17 cellular contexts compared by ENCODE assay signal in genomic region chr3:126167550-126167949, GRCh38. TPM values are rescaled to one million over a fixed set of nuclear protein-coding genes. Genes with fewer than 3 reads are reported as not detected.
DNase-seq lines count a peak whose midpoint lies in the region; ATAC-seq and TF ChIP-seq lines count a peak whose summit lies in the region.
"Had no signal": no experiment of that assay in that cellular context is flagged by ENCODE, and none has a peak within 500 bp of the region (broad histone marks: within the 10 kb centered on the region; RNA-seq: fewer than 3 reads in every experiment).

No MANE protein-coding gene starts in this region.

- in situ Hi-C loops in transverse colon (cut with MboI; ENCODE audit: low pct_ligation_motif_present in 1 of 4, low pct_unique_long_range_greater_than_20kb in 1 of 4, low sequenced_read_pairs in 3 of 4), result no loop called here

- no peak for TF ChIP-seq CTCF in right lobe of liver (IDR thresholded peaks at IDR 0.05)
- no peak for TF ChIP-seq CTCF in transverse colon (IDR thresholded peaks at IDR 0.05)

- peaks cover 28% of the 10 kb centered on the region for H3K27me3 Mint-ChIP-seq in activated CD4-positive, alpha-beta T cell treated with anti-CD3 and anti-CD28 coated beads, Interleukin-2, amount 10 ng/mL, durations not matched to agents 24 days and 14 days
- H3K27me3 Mint-ChIP-seq in activated CD4-positive, alpha-beta T cell treated with anti-CD3 and anti-CD28 coated beads for 36 hours, result peaks cover 36% of the 10 kb centered on the region

- H3K36me3 Mint-ChIP-seq in activated CD4-positive, alpha-beta T cell treated with anti-CD3 and anti-CD28 coated beads, Interleukin-2, amount 10 ng/mL, durations not matched to agents 24 days and 14 days (ENCODE audit: low read depth), result no peaks in the 10 kb centered on the region
- H3K36me3 Mint-ChIP-seq in activated CD4-positive, alpha-beta T cell treated with anti-CD3 and anti-CD28 coated beads for 36 hours (ENCODE audit: low read depth), result no peaks in the 10 kb centered on the region
- H3K36me3 Mint-ChIP-seq: CD14-positive monocyte; CD4-positive, alpha-beta memory T cell had no signal

- POLR2A ChIA-PET in activated CD4-positive, alpha-beta T cell treated with anti-CD3 and anti-CD28 coated beads for 36 hours (lab: Charles Lee), result no interaction called here

- no peak for TF ChIP-seq POLR2A in right lobe of liver (IDR thresholded peaks at IDR 0.05)
- peak; percentile 31 for TF ChIP-seq POLR2A in transverse colon (IDR thresholded peaks at IDR 0.05)

- CTCF ChIA-PET in activated CD4-positive, alpha-beta T cell treated with anti-CD3 and anti-CD28 coated beads for 36 hours (lab: Charles Lee), result no interaction called here

- WGBS in right lobe of liver (ENCODE audit: insufficient coverage, low coverage, low lambda C conversion rate, missing lambda C conversion rate), result 39% methylated on average over 4 of the region's 4 CpGs
- 35 to 47% methylated on average over 4 of the region's 4 CpGs for WGBS in transverse colon (ENCODE audit: low coverage in 1 of 2), 2 donors

- ATAC-seq in activated CD4-positive, alpha-beta T cell treated with anti-CD3 and anti-CD28 coated beads for 36 hours, result no peak
- ATAC-seq in left colon (peak; percentile 97), right lobe of liver (peak; percentile 50 to 73 (median 68))
- ATAC-seq: A549 had no signal

- no peak for TF ChIP-seq EP300 in transverse colon (IDR thresholded peaks at IDR 0.05; ENCODE audit: low read depth)

- no peak overlapping the region for H3K4me3 Mint-ChIP-seq in activated CD4-positive, alpha-beta T cell treated with anti-CD3 and anti-CD28 coated beads, Interleukin-2, amount 10 ng/mL, durations not matched to agents 24 days and 14 days
- H3K4me3 Mint-ChIP-seq in activated CD4-positive, alpha-beta T cell treated with anti-CD3 and anti-CD28 coated beads for 36 hours, result no peak overlapping the region
- H3K4me3 Mint-ChIP-seq: CD14-positive monocyte; CD4-positive, alpha-beta memory T cell; H9 had no signal

- no peak overlapping the region for H3K27ac Mint-ChIP-seq in activated CD4-positive, alpha-beta T cell treated with anti-CD3 and anti-CD28 coated beads, Interleukin-2, amount 10 ng/mL, durations not matched to agents 24 days and 14 days
- no peak overlapping the region for H3K27ac Mint-ChIP-seq in activated CD4-positive, alpha-beta T cell treated with anti-CD3 and anti-CD28 coated beads for 36 hours
- H3K27ac Mint-ChIP-seq: CD14-positive monocyte; CD4-positive, alpha-beta memory T cell; H9 had no signal

- H3K4me1 Mint-ChIP-seq in activated CD4-positive, alpha-beta T cell treated with anti-CD3 and anti-CD28 coated beads, Interleukin-2, amount 10 ng/mL, durations not matched to agents 24 days and 14 days, result no peaks in the 10 kb centered on the region
- no peaks in the 10 kb centered on the region for H3K4me1 Mint-ChIP-seq in activated CD4-positive, alpha-beta T cell treated with anti-CD3 and anti-CD28 coated beads for 36 hours
- H3K4me1 Mint-ChIP-seq: CD14-positive monocyte; CD4-positive, alpha-beta memory T cell had no signal

- DNase-seq in activated CD4-positive, alpha-beta T cell treated with anti-CD3 and anti-CD28 coated beads, Interleukin-2, amount 10 ng/mL, durations not matched to agents 24 days and 14 days, result peak; percentile 14
- no peak for DNase-seq in activated CD4-positive, alpha-beta T cell treated with anti-CD3 and anti-CD28 coated beads for 36 hours
- DNase-seq in left colon (no peak), right lobe of liver (no peak), transverse colon (no peak), HuH-7.5 (ENCODE audit: low spot score) (no peak), midbrain (lab: John Stamatoyannopoulos, UW) (no peak), MG63 (no peak)
- DNase-seq: CD4-positive, alpha-beta memory T cell; DMS153; DMS79; GF-D8; H9 had no signal

- H3K4me1 ChIP-seq in right lobe of liver (peaks cover 0 to 38% (median 12%) of the 10 kb centered on the region in 4 donors), transverse colon (no peaks in the 10 kb centered on the region)
- H3K4me1 ChIP-seq: A549, BLaER1 had no signal

- intact Hi-C loops in activated CD4-positive, alpha-beta T cell treated with anti-CD3 and anti-CD28 coated beads, Interleukin-2, amount 10 ng/mL, durations not matched to agents 24 days and 14 days (cut with micrococcal nuclease), result no loop called here
- intact Hi-C loops in activated CD4-positive, alpha-beta T cell treated with anti-CD3 and anti-CD28 coated beads for 36 hours (cut with DNase I, micrococcal nuclease), result no loop called here
- intact Hi-C loops in left colon (cut with DNase I, micrococcal nuclease) (no loop called here), right lobe of liver (cut with DNase I) (no loop called here), transverse colon (cut with DNase I; ENCODE audit: low total_unique reads) (no loop called here)

- no peaks in the 10 kb centered on the region for H3K9me3 Mint-ChIP-seq in activated CD4-positive, alpha-beta T cell treated with anti-CD3 and anti-CD28 coated beads, Interleukin-2, amount 10 ng/mL, durations not matched to agents 24 days and 14 days
- H3K9me3 Mint-ChIP-seq in activated CD4-positive, alpha-beta T cell treated with anti-CD3 and anti-CD28 coated beads for 36 hours (ENCODE audit: low read depth), result no peaks in the 10 kb centered on the region

- H3K36me3 ChIP-seq in right lobe of liver (peaks cover 0 to 8% (median 0%) of the 10 kb centered on the region in 4 donors), transverse colon (no peaks in the 10 kb centered on the region), MG63 (no peaks in the 10 kb centered on the region)
- H3K36me3 ChIP-seq: BLaER1 had no signal

- H3K9me3 ChIP-seq in right lobe of liver, result no peaks in the 10 kb centered on the region
- no peaks in the 10 kb centered on the region for H3K9me3 ChIP-seq in transverse colon
- H3K9me3 ChIP-seq in MG63, result no peaks in the 10 kb centered on the region; the same call in none of the 2 replicates
- H3K9me3 ChIP-seq: A549 had no signal

- H3K27ac ChIP-seq in right lobe of liver, result peak overlapping the region in 1 of 3 donors; percentile 24
- peak overlapping the region in 2 of 4 donors; percentile 0 to 11 for H3K27ac ChIP-seq in transverse colon
- H3K27ac ChIP-seq: 22Rv1, A549, BLaER1 had no signal

- H3K27me3 ChIP-seq in right lobe of liver, result no peaks in the 10 kb centered on the region
- H3K27me3 ChIP-seq in transverse colon, result peaks cover 18% of the 10 kb centered on the region
- H3K27me3 ChIP-seq in MG63, result peaks cover 49% of the 10 kb centered on the region
- H3K27me3 ChIP-seq: BLaER1 had no signal

- no peak overlapping the region for H3K4me3 ChIP-seq in right lobe of liver
- H3K4me3 ChIP-seq in transverse colon, result no peak overlapping the region
- no peak overlapping the region for H3K4me3 ChIP-seq in MG63
- H3K4me3 ChIP-seq: A549, BLaER1 had no signal

RNA-seq across cellular contexts. Expression of gene ALDH1L1, which starts 12.8 kb away (rescaled TPM):
- total RNA-seq in activated CD4-positive, alpha-beta T cell treated with anti-CD3 and anti-CD28 coated beads, Interleukin-2, amount 10 ng/mL, durations not matched to agents 24 days and 14 days, result not detected in 2 replicates
- total RNA-seq in activated CD4-positive, alpha-beta T cell treated with anti-CD3 and anti-CD28 coated beads for 36 hours, result under 1 TPM; 0.05 to 0.18 TPM
- 10 to 100 TPM in 1 of 2 donors, 1 to 10 TPM in 1; 7.7 to 26.7 TPM for total RNA-seq in left colon
- total RNA-seq in right lobe of liver, result 100 to 1,000 TPM in 5 of 6 experiments, 10 to 100 TPM in 1; 94.9 to 962 (median 353) TPM
- total RNA-seq in transverse colon, result 10 to 100 TPM in 2 of 4 donors, 1 to 10 TPM in 2; 5.9 to 32.2 (median 16.1) TPM
- 0.27 TPM in 1 of 2 replicates, not detected in the other for total RNA-seq in MG63 (2014; rRNA removed; shearing (Covaris generic); ENCODE audit: low replicate concordance)
- total RNA-seq: CD4-positive, alpha-beta memory T cell had no signal
